ENCODE assay signal across 2 cellular contexts in the genomic region with DNA sequence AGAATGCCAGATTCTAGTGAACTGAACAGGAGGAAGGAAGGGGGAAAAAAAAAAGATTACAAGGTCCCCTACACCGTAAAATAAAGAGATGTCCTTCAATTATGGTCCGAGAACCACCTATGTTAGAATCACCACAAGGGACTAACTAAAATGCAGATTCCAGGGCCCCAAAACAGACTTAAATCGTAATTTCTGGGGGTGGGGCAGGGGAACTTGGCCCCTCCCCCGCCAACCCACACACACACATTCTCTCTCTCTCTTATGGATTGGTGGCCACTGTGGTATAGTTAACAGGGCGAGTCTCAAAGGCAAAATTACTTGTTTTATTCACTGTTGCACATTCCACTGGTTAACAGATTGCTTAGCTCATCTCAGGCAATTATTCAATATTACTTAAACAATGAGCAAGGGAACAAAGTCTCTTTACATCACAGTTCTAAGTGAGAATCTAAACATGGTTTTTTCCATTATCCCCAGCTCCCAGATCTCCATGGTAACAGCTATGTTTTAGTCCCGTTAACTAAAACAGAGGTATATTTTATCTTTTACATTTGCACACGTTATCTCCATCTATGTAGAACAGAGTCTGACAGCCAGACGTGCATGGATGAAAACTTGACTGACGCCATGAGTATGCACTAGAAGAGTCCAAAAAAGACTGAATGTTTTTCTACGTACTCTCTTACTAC.
TF ChIP-seq lines count a peak whose summit lies in the region.

No MANE protein-coding gene starts in this region.

TF ChIP-seq in H1, 55 proteins besides CTCF, POLR2A, EP300 and RAD21:
- TF ChIP-seq TEAD4 (IDR thresholded peaks at IDR 0.05; ENCODE audit: low read depth, low read length), result no peak
- no peak for TF ChIP-seq CTBP2 (IDR thresholded peaks at IDR 0.05; ENCODE audit: borderline replicate concordance, insufficient read depth, insufficient read length, low read length)
- TF ChIP-seq HDAC2 (IDR thresholded peaks at IDR 0.05; ENCODE audit: borderline replicate concordance in 1 of 2, low read depth in 2 of 2, low read length in 2 of 2), result no peak
- TF ChIP-seq FOSL1 (IDR thresholded peaks at IDR 0.05; ENCODE audit: insufficient read depth, low read depth, low read length), result no peak
- TF ChIP-seq NRF1 (IDR thresholded peaks at IDR 0.05; ENCODE audit: low read depth, low read length), result no peak
- no peak for TF ChIP-seq SIRT6 (IDR thresholded peaks at IDR 0.05; ENCODE audit: low read length)
- TF ChIP-seq, protein P1, sequence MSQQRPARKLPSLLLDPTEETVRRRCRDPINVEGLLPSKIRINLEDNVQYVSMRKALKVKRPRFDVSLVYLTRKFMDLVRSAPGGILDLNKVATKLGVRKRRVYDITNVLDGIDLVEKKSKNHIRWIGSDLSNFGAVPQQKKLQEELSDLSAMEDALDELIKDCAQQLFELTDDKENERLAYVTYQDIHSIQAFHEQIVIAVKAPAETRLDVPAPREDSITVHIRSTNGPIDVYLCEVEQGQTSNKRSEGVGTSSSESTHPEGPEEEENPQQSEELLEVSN (IDR thresholded peaks at IDR 0.05), result no peak
- TF ChIP-seq CREB1 (IDR thresholded peaks at IDR 0.05), result no peak
- TF ChIP-seq CEBPB (IDR thresholded peaks at IDR 0.05; ENCODE audit: low read depth, low read length), result no peak
- TF ChIP-seq TCF12 (IDR thresholded peaks at IDR 0.05; ENCODE audit: low read depth, low read length), result no peak
- no peak for TF ChIP-seq BRCA1 (IDR thresholded peaks at IDR 0.05; ENCODE audit: low read depth, low read length)
- no peak for TF ChIP-seq CBX8 (IDR thresholded peaks at IDR 0.05; ENCODE audit: borderline replicate concordance, low read depth, low read length)
- no peak for TF ChIP-seq SP1 (IDR thresholded peaks at IDR 0.05; ENCODE audit: low read depth, low read length)
- no peak for TF ChIP-seq MAFK (IDR thresholded peaks at IDR 0.05; ENCODE audit: low read depth, low read length)
- no peak for TF ChIP-seq JUND (IDR thresholded peaks at IDR 0.05; ENCODE audit: low read length)
- no peak for TF ChIP-seq GABPA (IDR thresholded peaks at IDR 0.05; ENCODE audit: borderline replicate concordance, insufficient read depth, low read length)
- TF ChIP-seq SAP30 (IDR thresholded peaks at IDR 0.05; ENCODE audit: insufficient read depth, insufficient replicate concordance, low read length), result no peak
TF ChIP-seq in H1: peak in this region for 0.

TF ChIP-seq in neural cell, 6 proteins besides CTCF, POLR2A, EP300 and RAD21:
- no peak for TF ChIP-seq TAF1 (IDR thresholded peaks at IDR 0.05; ENCODE audit: low read depth)
- TF ChIP-seq, protein P2, sequence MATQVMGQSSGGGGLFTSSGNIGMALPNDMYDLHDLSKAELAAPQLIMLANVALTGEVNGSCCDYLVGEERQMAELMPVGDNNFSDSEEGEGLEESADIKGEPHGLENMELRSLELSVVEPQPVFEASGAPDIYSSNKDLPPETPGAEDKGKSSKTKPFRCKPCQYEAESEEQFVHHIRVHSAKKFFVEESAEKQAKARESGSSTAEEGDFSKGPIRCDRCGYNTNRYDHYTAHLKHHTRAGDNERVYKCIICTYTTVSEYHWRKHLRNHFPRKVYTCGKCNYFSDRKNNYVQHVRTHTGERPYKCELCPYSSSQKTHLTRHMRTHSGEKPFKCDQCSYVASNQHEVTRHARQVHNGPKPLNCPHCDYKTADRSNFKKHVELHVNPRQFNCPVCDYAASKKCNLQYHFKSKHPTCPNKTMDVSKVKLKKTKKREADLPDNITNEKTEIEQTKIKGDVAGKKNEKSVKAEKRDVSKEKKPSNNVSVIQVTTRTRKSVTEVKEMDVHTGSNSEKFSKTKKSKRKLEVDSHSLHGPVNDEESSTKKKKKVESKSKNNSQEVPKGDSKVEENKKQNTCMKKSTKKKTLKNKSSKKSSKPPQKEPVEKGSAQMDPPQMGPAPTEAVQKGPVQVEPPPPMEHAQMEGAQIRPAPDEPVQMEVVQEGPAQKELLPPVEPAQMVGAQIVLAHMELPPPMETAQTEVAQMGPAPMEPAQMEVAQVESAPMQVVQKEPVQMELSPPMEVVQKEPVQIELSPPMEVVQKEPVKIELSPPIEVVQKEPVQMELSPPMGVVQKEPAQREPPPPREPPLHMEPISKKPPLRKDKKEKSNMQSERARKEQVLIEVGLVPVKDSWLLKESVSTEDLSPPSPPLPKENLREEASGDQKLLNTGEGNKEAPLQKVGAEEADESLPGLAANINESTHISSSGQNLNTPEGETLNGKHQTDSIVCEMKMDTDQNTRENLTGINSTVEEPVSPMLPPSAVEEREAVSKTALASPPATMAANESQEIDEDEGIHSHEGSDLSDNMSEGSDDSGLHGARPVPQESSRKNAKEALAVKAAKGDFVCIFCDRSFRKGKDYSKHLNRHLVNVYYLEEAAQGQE (IDR thresholded peaks at IDR 0.05; ENCODE audit: borderline replicate concordance), result no peak
- TF ChIP-seq EZH2 (IDR thresholded peaks at IDR 0.05; ENCODE audit: borderline replicate concordance, insufficient read depth, low read length, poor library complexity, severe bottlenecking), result no peak
- no peak for TF ChIP-seq POLR2AphosphoS5 (IDR thresholded peaks at IDR 0.05)
- no peak for TF ChIP-seq MXI1 (conservative IDR thresholded peaks at IDR 0.05; ENCODE audit: poor library complexity, severe bottlenecking)
- no peak for TF ChIP-seq SMC3 (conservative IDR thresholded peaks at IDR 0.05; ENCODE audit: poor library complexity)
TF ChIP-seq in neural cell: peak in this region for 0.
